In genomic region chr17:78121801-78122220, GRCh38 we compare ENCODE assay signal across 15 cellular contexts. TPM values are rescaled to one million over a fixed set of nuclear protein-coding genes. Genes with fewer than 3 reads are reported as not detected.
A peak's percentile ranks its signal among the peaks of the same experiment; 100 is the strongest.
DNase-seq lines count a peak whose midpoint lies in the region; ATAC-seq and TF ChIP-seq lines count a peak whose summit lies in the region.
"Had no signal": no experiment of that assay in that cellular context is flagged by ENCODE, and none has a peak within 500 bp of the region (broad histone marks: within the 10 kb centered on the region; RNA-seq: fewer than 3 reads in every experiment).

No MANE protein-coding gene starts in this region.

- H3K4me3 Mint-ChIP-seq in central memory CD8-positive, alpha-beta T cell: peak overlapping the region; percentile 100
- peak overlapping the region; percentile 81 to 97 for H3K4me3 Mint-ChIP-seq in stimulated activated naive B cell treated with anti-CD40 and anti-IgM and Interleukin-4, amounts not matched to agents 10 μg/mL and 1 μg/mL and 100 μg/mL, for 72 hours

- DNase-seq in activated CD8-positive, alpha-beta memory T cell treated with anti-CD3 and anti-CD28 coated beads for 24 hours: peak; percentile 82
- DNase-seq in activated CD8-positive, alpha-beta memory T cell treated with anti-CD3 and anti-CD28 coated beads, Interleukin-2, amount 50 U/mL, for 4 hours: no peak
- no peak for DNase-seq in OCI-LY7 (ENCODE audit: low spot score)
- no peak for DNase-seq in central memory CD8-positive, alpha-beta T cell (ENCODE audit: low spot score in 2 of 2)
- DNase-seq in stimulated activated naive B cell treated with anti-CD40 and anti-IgM and Interleukin-4, amounts not matched to agents 10 μg/mL and 1 μg/mL and 100 μg/mL, for 72 hours: peak; percentile 0
- no peak for DNase-seq in NCI-H1417 (lab: John Stamatoyannopoulos, UW)
- no peak for DNase-seq in D341Med (ENCODE audit: low spot score)
- DNase-seq in NOMO-1 treated with DMSO at 0.1 percent for 48 hours (lab: John Stamatoyannopoulos, UW; ENCODE audit: unreplicated experiment): no peak
- DNase-seq: erythroblast, Karpas-422, NCI-H2081 treated with DMSO at 0.1 percent for 48 hours, OCI-M1 had no signal

- H3K79me2 ChIP-seq in OCI-LY7 (ENCODE audit: insufficient read depth, low read depth, low read length): peaks cover 4% of the 10 kb centered on the region; the same call in 1 of the 2 replicates

- H3K9me3 ChIP-seq in OCI-LY7 (ENCODE audit: low read length): no peaks in the 10 kb centered on the region
- H3K9me3 ChIP-seq: left lung had no signal

- BruUV-seq in OCI-LY7 (replicated peaks; lab: Mats Ljungman, UMichigan): no TSS peak

- peaks cover 51% of the 10 kb centered on the region for H3K4me1 ChIP-seq in OCI-LY7 (ENCODE audit: insufficient read depth, low read length, poor library complexity, severe bottlenecking)

- peaks cover 56% of the 10 kb centered on the region for H3K36me3 ChIP-seq in OCI-LY7 (ENCODE audit: insufficient read depth, low read length)

- no peak overlapping the region for H2AFZ ChIP-seq in OCI-LY7 (ENCODE audit: low read length)

- TF ChIP-seq CTCF in OCI-LY7 (conservative IDR thresholded peaks at IDR 0.05; ENCODE audit: low read length): no peak

- no peak for ATAC-seq in central memory CD8-positive, alpha-beta T cell (replicated peaks; ENCODE audit: extremely low read depth, poor library complexity, severe bottlenecking)
- no peak for ATAC-seq in stimulated activated naive B cell treated with anti-CD40 and anti-IgM and Interleukin-4, amounts not matched to agents 10 μg/mL and 1 μg/mL and 100 μg/mL, for 72 hours (replicated peaks)
- ATAC-seq: left lung had no signal

- POLR2A ChIA-PET in OCI-LY7 (lab: Charles Lee): no interaction called here

- H3K9me3 Mint-ChIP-seq in central memory CD8-positive, alpha-beta T cell: no peaks in the 10 kb centered on the region
- no peaks in the 10 kb centered on the region for H3K9me3 Mint-ChIP-seq in stimulated activated naive B cell treated with anti-CD40 and anti-IgM and Interleukin-4, amounts not matched to agents 10 μg/mL and 1 μg/mL and 100 μg/mL, for 72 hours

- peak overlapping the region; percentile 47 for H3K27ac ChIP-seq in OCI-LY7 (ENCODE audit: low read depth, low read length, poor library complexity, severe bottlenecking)

- H3K36me3 Mint-ChIP-seq in central memory CD8-positive, alpha-beta T cell (ENCODE audit: insufficient read depth): peaks cover 90% of the 10 kb centered on the region
- H3K36me3 Mint-ChIP-seq in stimulated activated naive B cell treated with anti-CD40 and anti-IgM and Interleukin-4, amounts not matched to agents 10 μg/mL and 1 μg/mL and 100 μg/mL, for 72 hours: peaks cover 71 to 83% of the 10 kb centered on the region in 2 donors

- intact Hi-C loops in OCI-LY7 (cut with micrococcal nuclease; ENCODE audit: unreplicated experiment): no loop called here

- no peaks in the 10 kb centered on the region for H4K20me1 ChIP-seq in OCI-LY7 (ENCODE audit: insufficient read depth, low read length)

- peak overlapping the region; percentile 84 for H3K27ac Mint-ChIP-seq in central memory CD8-positive, alpha-beta T cell (ENCODE audit: low read depth)
- peak overlapping the region; percentile 98 for H3K27ac Mint-ChIP-seq in stimulated activated naive B cell treated with anti-CD40 and anti-IgM and Interleukin-4, amounts not matched to agents 10 μg/mL and 1 μg/mL and 100 μg/mL, for 72 hours

- H3K4me3 ChIP-seq in OCI-LY7 (ENCODE audit: low read depth, low read length, poor library complexity, severe bottlenecking): peak overlapping the region; percentile 55
- H3K4me3 ChIP-seq: left lung had no signal

- no peaks in the 10 kb centered on the region for H3K9me2 ChIP-seq in OCI-LY7 (ENCODE audit: insufficient read depth, low read length)

- no peaks in the 10 kb centered on the region for H3K27me3 Mint-ChIP-seq in central memory CD8-positive, alpha-beta T cell
- H3K27me3 Mint-ChIP-seq in stimulated activated naive B cell treated with anti-CD40 and anti-IgM and Interleukin-4, amounts not matched to agents 10 μg/mL and 1 μg/mL and 100 μg/mL, for 72 hours: no peaks in the 10 kb centered on the region

- H3K4me1 Mint-ChIP-seq in central memory CD8-positive, alpha-beta T cell: peaks cover 56% of the 10 kb centered on the region
- peaks cover 62 to 89% of the 10 kb centered on the region in 2 donors for H3K4me1 Mint-ChIP-seq in stimulated activated naive B cell treated with anti-CD40 and anti-IgM and Interleukin-4, amounts not matched to agents 10 μg/mL and 1 μg/mL and 100 μg/mL, for 72 hours

- CTCF ChIA-PET in OCI-LY7 (lab: Charles Lee; ENCODE audit: unreplicated experiment): interaction anchor here (0.9 kb wide), 1 partner anchor 126 kb away, joined by 3 read pairs; no protein-coding TSS in a partner anchor

- H3K4me2 ChIP-seq in OCI-LY7 (ENCODE audit: low read length): peak overlapping the region; percentile 70

RNA-seq across cellular contexts. Expression of gene TMC6, which starts 6.7 kb away (rescaled TPM):
- total RNA-seq in OCI-LY7 (2014; rRNA removed; shearing (Covaris generic)): 94.0 and 124 TPM in 2 replicates
- total RNA-seq in OCI-LY7 (2022): 234 and 258 TPM in 2 replicates

RNA-seq across cellular contexts. Expression of gene TMC8, which starts 8.8 kb away (rescaled TPM):
- total RNA-seq in OCI-LY7 (2014; rRNA removed; shearing (Covaris generic)): 54.6 and 83.8 TPM in 2 replicates
- total RNA-seq in OCI-LY7 (2022): 219 and 236 TPM in 2 replicates

RNA-seq across cellular contexts. Expression of gene C17orf99, which starts 24.4 kb away (rescaled TPM):
- total RNA-seq in OCI-LY7 (2014; rRNA removed; shearing (Covaris generic)): not detected in 2 replicates
- total RNA-seq in OCI-LY7 (2022): 1.1 TPM in 2 replicates
- total RNA-seq: A673; left lung; T-helper 2 cell treated with Interferon-gamma antibody and Interleukin-4, amounts not matched to agents 100 ng/mL and 5 ng/mL, for 36 hours had no signal

RNA-seq across cellular contexts. Expression of gene SYNGR2, which starts 46.6 kb away (rescaled TPM):
- total RNA-seq in OCI-LY7 (2014; rRNA removed; shearing (Covaris generic)): 21.3 and 35.4 TPM in 2 replicates
- 44.9 and 45.5 TPM in 2 replicates for total RNA-seq in OCI-LY7 (2022)

Comparison
In these comparisons a context has a peak if more than half of its experiments do, and no peak if none do; other contexts are left out.
1. DNase-seq: peak in activated CD8-positive, alpha-beta memory T cell treated with anti-CD3 and anti-CD28 coated beads for 24 hours (single experiment) and stimulated activated naive B cell treated with anti-CD40 and anti-IgM and Interleukin-4, amounts not matched to agents 10 μg/mL and 1 μg/mL and 100 μg/mL, for 72 hours (single experiment); none in activated CD8-positive, alpha-beta memory T cell treated with anti-CD3 and anti-CD28 coated beads, Interleukin-2, amount 50 U/mL, for 4 hours (single experiment), OCI-LY7 (single experiment), central memory CD8-positive, alpha-beta T cell (0 of 2), NCI-H1417 (0 of 3), D341Med (single experiment) and NOMO-1 treated with DMSO at 0.1 percent for 48 hours (single experiment).